ENCODE assay signal across 9 cellular contexts in genomic region chr6:118509009-118509617, GRCh38. TPM values are rescaled to one million over a fixed set of nuclear protein-coding genes. Genes with fewer than 3 reads are reported as not detected.
DNase-seq lines count a peak whose midpoint lies in the region; ATAC-seq, FAIRE-seq and TF ChIP-seq lines count a peak whose summit lies in the region.
"Had no signal": no experiment of that assay in that cellular context is flagged by ENCODE, and none has a peak within 500 bp of the region (broad histone marks: within the 10 kb centered on the region; RNA-seq: fewer than 3 reads in every experiment).

No MANE protein-coding gene starts in this region.

- no peaks in the 10 kb centered on the region for H3K9me3 Mint-ChIP-seq in T-helper 2 cell treated with Interferon-gamma antibody and Interleukin-4, amounts not matched to agents 5 μg/mL and 100 μg/mL, for 36 hours

- H2AK9ac ChIP-seq in IMR-90 (replicated peaks; ENCODE audit: low read depth, low read length, poor library complexity) = no peak overlapping the region

- peak overlapping the region; percentile 49 for H3K27ac Mint-ChIP-seq in T-helper 17 cell
- H3K27ac Mint-ChIP-seq in T-helper 2 cell treated with Interferon-gamma antibody and Interleukin-4, amounts not matched to agents 5 μg/mL and 100 μg/mL, for 36 hours = no peak overlapping the region

- no peak overlapping the region for H2AK5ac ChIP-seq in IMR-90 (ENCODE audit: low read depth, low read length)

- 0 out of 2 replicates have a peak, but pooled peaks have one; percentile 48 for ATAC-seq in IMR-90 (ENCODE audit: low read depth)
- ATAC-seq in T-helper 17 cell = no peak

- H3K9me1 ChIP-seq in IMR-90 (ENCODE audit: insufficient read depth, low read length) = no peaks in the 10 kb centered on the region; the same call in 1 of the 2 replicates

- no peak overlapping the region for H3K23ac ChIP-seq in IMR-90 (ENCODE audit: low read depth, low read length)

- H3K27me3 ChIP-seq in IMR-90 (ENCODE audit: control insufficient read depth, insufficient read depth, low read length) = no peaks in the 10 kb centered on the region
- H3K27me3 ChIP-seq: SJSA1 had no signal

- intact Hi-C loops in IMR-90 (cut with micrococcal nuclease) = loop anchor here (1.0 kb wide), 5 partner anchors 42 to 225 kb away; no protein-coding TSS in a partner anchor

- peaks cover 7 to 12% of the 10 kb centered on the region in 2 experiments; a peak in 2 of 4 replicates for H3K79me1 ChIP-seq in IMR-90 (ENCODE audit: low read depth in 1 of 2, low read length in 2 of 2)

- no peak overlapping the region for H3K14ac ChIP-seq in IMR-90 (replicated peaks; ENCODE audit: low read depth, low read length)

- no peaks in the 10 kb centered on the region for H3K27me3 Mint-ChIP-seq in T-helper 17 cell
- no peaks in the 10 kb centered on the region for H3K27me3 Mint-ChIP-seq in T-helper 2 cell treated with Interferon-gamma antibody and Interleukin-4, amounts not matched to agents 5 μg/mL and 100 μg/mL, for 36 hours (ENCODE audit: low read depth)

- H3K4me1 ChIP-seq in IMR-90 (ENCODE audit: control insufficient read depth, insufficient read depth, low read length) = no peaks in the 10 kb centered on the region
- H3K4me1 ChIP-seq: SJSA1 had no signal

- H3K4ac ChIP-seq in IMR-90 (ENCODE audit: low read depth, low read length) = no peak overlapping the region

- H4K20me1 ChIP-seq in IMR-90 (ENCODE audit: insufficient read depth, low read length) = no peaks in the 10 kb centered on the region

- H3K4me1 Mint-ChIP-seq in T-helper 17 cell = peaks cover 34% of the 10 kb centered on the region
- peaks cover 3% of the 10 kb centered on the region for H3K4me1 Mint-ChIP-seq in T-helper 2 cell treated with Interferon-gamma antibody and Interleukin-4, amounts not matched to agents 5 μg/mL and 100 μg/mL, for 36 hours (ENCODE audit: low read depth)

- H3K36me3 ChIP-seq in IMR-90 (ENCODE audit: control insufficient read depth, insufficient read depth, low read length) = 0 out of 2 replicates have a peak, but pooled peaks cover 2% of the 10 kb centered on the region
- H3K36me3 ChIP-seq: SJSA1 had no signal

- peaks cover 2% of the 10 kb centered on the region for H3K36me3 Mint-ChIP-seq in T-helper 17 cell (ENCODE audit: low read depth)
- H3K36me3 Mint-ChIP-seq in T-helper 2 cell treated with Interferon-gamma antibody and Interleukin-4, amounts not matched to agents 5 μg/mL and 100 μg/mL, for 36 hours (ENCODE audit: low read depth) = peaks cover 14% of the 10 kb centered on the region

- peak; percentile 73 for TF ChIP-seq RAD21 in IMR-90 (IDR thresholded peaks at IDR 0.05; ENCODE audit: low read length)

- no peak overlapping the region for H3K9ac ChIP-seq in IMR-90 (ENCODE audit: low read depth, low read length)

- H2AFZ ChIP-seq in IMR-90 (replicated peaks; ENCODE audit: low read length, poor library complexity) = no peak overlapping the region

- in situ Hi-C loops in IMR-90 (cut with MboI; ENCODE audit: low sequenced_read_pairs) = no loop called here

- FAIRE-seq in GM19239 (lab: Jason Lieb, UNC) = no peak

- no CpG with 5 or more reads among the region's 3 CpGs for WGBS in IMR-90 (ENCODE audit: extremely low coverage in 2 of 2, insufficient read length in 1 of 2), 2 experiments

- H3K27ac ChIP-seq in IMR-90 (ENCODE audit: insufficient read depth, low read length) = no peak overlapping the region
- H3K27ac ChIP-seq: SJSA1 had no signal

- H3K9me3 ChIP-seq in IMR-90 (ENCODE audit: control insufficient read depth, insufficient read depth, low read length) = no peaks in the 10 kb centered on the region
- no peaks in the 10 kb centered on the region for H3K9me3 ChIP-seq in T-helper 17 cell (ENCODE audit: control insufficient read depth, low read length, poor library complexity, severe bottlenecking)
- H3K9me3 ChIP-seq: SJSA1 had no signal

- H3K18ac ChIP-seq in IMR-90 (ENCODE audit: low read depth, low read length) = no peak overlapping the region

- no peak overlapping the region for H3K56ac ChIP-seq in IMR-90 (ENCODE audit: extremely low read depth, insufficient read depth, low read length)

- no peak overlapping the region for H2BK15ac ChIP-seq in IMR-90 (ENCODE audit: low read depth, low read length)

- no peak overlapping the region for H4K8ac ChIP-seq in IMR-90 (ENCODE audit: low read depth in 2 of 2, low read length in 2 of 2)

- CTCF ChIA-PET in IMR-90 (lab: Yijun Ruan, JAX) = no interaction called here

- peak; percentile 29 for DNase-seq in DMS53 treated with DMSO at 0.1 percent for 48 hours (lab: John Stamatoyannopoulos, UW; ENCODE audit: unreplicated experiment)
- peak; percentile 55 for DNase-seq in IMR-90
- DNase-seq in T-helper 17 cell = no peak
- DNase-seq in hepatic stellate cell (ENCODE audit: low spot score) = peak; percentile 4
- no peak for DNase-seq in T-helper 2 cell treated with Interferon-gamma antibody and Interleukin-4, amounts not matched to agents 5 μg/mL and 100 μg/mL, for 36 hours (ENCODE audit: low spot score)
- no peak for DNase-seq in retina
- DNase-seq in GM19239 (ENCODE audit: insufficient read length, low spot score) = no peak
- no peak for DNase-seq in T-helper 9 cell

- dilution Hi-C loops in IMR-90 (cut with HindIII; ENCODE audit: low sequenced_read_pairs, unreplicated experiment) = no loop called here

- POLR2A ChIA-PET in IMR-90 (lab: Charles Lee; ENCODE audit: unreplicated experiment) = no interaction called here

- H4K5ac ChIP-seq in IMR-90 (ENCODE audit: low read depth, low read length) = no peak overlapping the region

- H3K4me2 ChIP-seq in IMR-90 (ENCODE audit: low read depth, low read length) = no peak overlapping the region

- H2BK120ac ChIP-seq in IMR-90 (ENCODE audit: low read depth, low read length) = no peak overlapping the region

- no peak for TF ChIP-seq POLR2A in IMR-90 (IDR thresholded peaks at IDR 0.05; ENCODE audit: low read depth, low read length)

- peak; percentile 79 for TF ChIP-seq CTCF in IMR-90 (conservative IDR thresholded peaks at IDR 0.05; ENCODE audit: low read depth, low read length)

- no peak overlapping the region for H2BK20ac ChIP-seq in IMR-90 (ENCODE audit: low read depth, low read length)

- no TSS peak for BruUV-seq in IMR-90 (replicated peaks; lab: Mats Ljungman, UMichigan)

- H3K4me3 Mint-ChIP-seq in T-helper 17 cell = no peak overlapping the region
- no peak overlapping the region for H3K4me3 Mint-ChIP-seq in T-helper 2 cell treated with Interferon-gamma antibody and Interleukin-4, amounts not matched to agents 5 μg/mL and 100 μg/mL, for 36 hours

- H3K4me3 ChIP-seq in IMR-90 (ENCODE audit: insufficient read depth, low read depth, low read length) = no peak overlapping the region
- H3K4me3 ChIP-seq: SJSA1 had no signal

- no peak overlapping the region for H4K91ac ChIP-seq in IMR-90 (ENCODE audit: insufficient read depth, low read depth, low read length)

- H2BK5ac ChIP-seq in IMR-90 (ENCODE audit: low read depth, low read length, poor library complexity, severe bottlenecking) = no peak overlapping the region

TF ChIP-seq in IMR-90, 13 proteins besides CTCF, POLR2A, EP300 and RAD21:
- TF ChIP-seq, protein P1, sequence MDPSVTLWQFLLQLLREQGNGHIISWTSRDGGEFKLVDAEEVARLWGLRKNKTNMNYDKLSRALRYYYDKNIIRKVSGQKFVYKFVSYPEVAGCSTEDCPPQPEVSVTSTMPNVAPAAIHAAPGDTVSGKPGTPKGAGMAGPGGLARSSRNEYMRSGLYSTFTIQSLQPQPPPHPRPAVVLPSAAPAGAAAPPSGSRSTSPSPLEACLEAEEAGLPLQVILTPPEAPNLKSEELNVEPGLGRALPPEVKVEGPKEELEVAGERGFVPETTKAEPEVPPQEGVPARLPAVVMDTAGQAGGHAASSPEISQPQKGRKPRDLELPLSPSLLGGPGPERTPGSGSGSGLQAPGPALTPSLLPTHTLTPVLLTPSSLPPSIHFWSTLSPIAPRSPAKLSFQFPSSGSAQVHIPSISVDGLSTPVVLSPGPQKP (IDR thresholded peaks at IDR 0.05; ENCODE audit: borderline replicate concordance, low read depth, low read length) = no peak
- TF ChIP-seq SMC3 (IDR thresholded peaks at IDR 0.05; ENCODE audit: low read depth, low read length) = peak; percentile 78

RNA-seq across cellular contexts. Expression of gene PLN, which starts 39.0 kb away (rescaled TPM):
- total RNA-seq in IMR-90 (2012; rRNA removed) (under 0.01 TPM in 2 replicates), T-helper 17 cell (not detected)
- not detected in 2 replicates for polyA plus RNA-seq in IMR-90 (2012; rRNA removed)
- polyA plus RNA-seq in IMR-90 (2012; cell fraction: cytosol; rRNA removed) = not detected in 2 replicates
- not detected in 2 replicates for polyA plus RNA-seq in IMR-90 (2012; cell fraction: nucleus; rRNA removed; ENCODE audit: low replicate concordance)
- total RNA-seq: SJSA1 had no signal

Comparison
In these comparisons a context has a peak if more than half of its experiments do, and no peak if none do; other contexts are left out.
1. DNase-seq: peak in DMS53 treated with DMSO at 0.1 percent for 48 hours (single experiment), IMR-90 (single experiment) and hepatic stellate cell (single experiment); none in T-helper 17 cell (0 of 3), T-helper 2 cell treated with Interferon-gamma antibody and Interleukin-4, amounts not matched to agents 5 μg/mL and 100 μg/mL, for 36 hours (single experiment), retina (single experiment), GM19239 (single experiment) and T-helper 9 cell (single experiment).